In genomic region chr14:41993687-41994086, GRCh38 we compare ENCODE assay signal across 26 cellular contexts.
DNase-seq lines count a peak whose midpoint lies in the region; ATAC-seq and TF ChIP-seq lines count a peak whose summit lies in the region.
"Had no signal": no experiment of that assay in that cellular context is flagged by ENCODE, and none has a peak within 500 bp of the region (broad histone marks: within the 10 kb centered on the region; RNA-seq: fewer than 3 reads in every experiment).

No MANE protein-coding gene starts in this region.

- no peaks in the 10 kb centered on the region for H3K9me2 ChIP-seq in Karpas-422 (replicated peaks; ENCODE audit: insufficient read depth, low read length)

- H4K20me1 ChIP-seq in Karpas-422 (ENCODE audit: insufficient read depth, low read depth, low read length) (no peaks in the 10 kb centered on the region), OCI-LY3 (ENCODE audit: insufficient read depth, low read length) (no peaks in the 10 kb centered on the region)
- H4K20me1 ChIP-seq: BLaER1 had no signal

- TF ChIP-seq CTCF in OCI-LY3 (IDR thresholded peaks at IDR 0.05; ENCODE audit: low read depth, low read length) = no peak
- no peak for TF ChIP-seq CTCF in activated B cell treated with CpG ODN at 0.5 μM for 24 hours (IDR thresholded peaks at IDR 0.05)

- H3K4me1 ChIP-seq in Karpas-422 (ENCODE audit: low read length) = peaks cover 7% of the 10 kb centered on the region
- peaks cover 32% of the 10 kb centered on the region for H3K4me1 ChIP-seq in OCI-LY3 (ENCODE audit: low read length)
- H3K4me1 ChIP-seq: BE2C, BLaER1 had no signal

- peak; percentile 18 for ATAC-seq in activated B cell treated with CpG ODN at 0.5 μM for 24 hours (ENCODE audit: low read depth)
- no peak for ATAC-seq in GM19397 (IDR thresholded peaks at IDR 0.05; ENCODE audit: unreplicated experiment)
- ATAC-seq: GM12878 had no signal

- DNase-seq in Karpas-422 (no peak), MV-4-11 (lab: John Stamatoyannopoulos, UW) (peak; percentile 32), activated B cell treated with CpG ODN at 0.5 μM for 24 hours (no peak), HCEC 1CT (no peak), erythroblast (lab: John Stamatoyannopoulos, UW) (no peak), NCI-H226 (no peak)
- DNase-seq: 8988T; ACHN; BE2C; C1 segment of cervical spinal cord; CD4-positive, alpha-beta memory T cell; CD4-positive, CD25-positive, alpha-beta regulatory T cell; CD8-positive, alpha-beta memory T cell; COR-L47; DMS 273 treated with DMSO at 0.1 percent for 48 hours; DMS153; DMS53; DMS79; DND-41; EL; GDM1 had no signal

- no peaks in the 10 kb centered on the region for H3K27me3 Mint-ChIP-seq in activated B cell treated with CpG ODN at 0.5 μM for 24 hours
- H3K27me3 Mint-ChIP-seq: CD4-positive, alpha-beta memory T cell; CD4-positive, CD25-positive, alpha-beta regulatory T cell; CD8-positive, alpha-beta memory T cell had no signal

- H3K27me3 ChIP-seq in Karpas-422 (ENCODE audit: low read length) (no peaks in the 10 kb centered on the region), OCI-LY3 (ENCODE audit: low read depth, low read length) (no peaks in the 10 kb centered on the region)
- H3K27me3 ChIP-seq: BE2C, BLaER1 had no signal

- POLR2A ChIA-PET in activated B cell treated with CpG ODN at 0.5 μM for 24 hours (lab: Charles Lee) = no interaction called here

- H3K9ac ChIP-seq in Karpas-422 (ENCODE audit: low read length) = no peak overlapping the region
- no peak overlapping the region for H3K9ac ChIP-seq in OCI-LY3 (ENCODE audit: low read length)
- H3K9ac ChIP-seq: BLaER1 had no signal

- H3K4me3 Mint-ChIP-seq in activated B cell treated with CpG ODN at 0.5 μM for 24 hours = no peak overlapping the region
- H3K4me3 Mint-ChIP-seq: CD14-positive monocyte; CD4-positive, alpha-beta memory T cell; CD4-positive, CD25-positive, alpha-beta regulatory T cell; CD8-positive, alpha-beta memory T cell had no signal

- peaks cover 12% of the 10 kb centered on the region for H3K4me1 Mint-ChIP-seq in activated B cell treated with CpG ODN at 0.5 μM for 24 hours
- H3K4me1 Mint-ChIP-seq: CD14-positive monocyte; CD4-positive, alpha-beta memory T cell; CD4-positive, CD25-positive, alpha-beta regulatory T cell; CD8-positive, alpha-beta memory T cell had no signal

- CTCF ChIA-PET in activated B cell treated with CpG ODN at 0.5 μM for 24 hours (lab: Charles Lee) = no interaction called here

- H3K4me3 ChIP-seq in Karpas-422 (ENCODE audit: low read length) (no peak overlapping the region), OCI-LY3 (ENCODE audit: low read length) (no peak overlapping the region)
- H3K4me3 ChIP-seq: BLaER1, GM12878 had no signal

- no peak overlapping the region for H3K27ac ChIP-seq in Karpas-422 (ENCODE audit: low read length)
- H3K27ac ChIP-seq in OCI-LY3 (ENCODE audit: low read length) = no peak overlapping the region
- H3K27ac ChIP-seq: BLaER1 had no signal

- intact Hi-C loops in activated B cell treated with CpG ODN at 0.5 μM for 24 hours (cut with micrococcal nuclease) = no loop called here

- no peaks in the 10 kb centered on the region for H3K36me3 ChIP-seq in Karpas-422 (ENCODE audit: insufficient read depth, low read length)
- H3K36me3 ChIP-seq in OCI-LY3 (replicated peaks; ENCODE audit: low read depth, low read length) = no peaks in the 10 kb centered on the region
- H3K36me3 ChIP-seq: BE2C, BLaER1 had no signal

- TF ChIP-seq POLR2A in erythroblast (IDR thresholded peaks at IDR 0.05; ENCODE audit: low read length) = no peak

- no peak overlapping the region for H3K27ac Mint-ChIP-seq in activated B cell treated with CpG ODN at 0.5 μM for 24 hours
- H3K27ac Mint-ChIP-seq: CD14-positive monocyte; CD4-positive, alpha-beta memory T cell; CD4-positive, CD25-positive, alpha-beta regulatory T cell; CD8-positive, alpha-beta memory T cell had no signal

- H2AFZ ChIP-seq in Karpas-422 (ENCODE audit: low read length) (peak overlapping the region; percentile 33), OCI-LY3 (ENCODE audit: low read depth, low read length) (no peak overlapping the region)

- peaks cover 3% of the 10 kb centered on the region for H3K9me3 Mint-ChIP-seq in activated B cell treated with CpG ODN at 0.5 μM for 24 hours

- H3K36me3 Mint-ChIP-seq in activated B cell treated with CpG ODN at 0.5 μM for 24 hours (ENCODE audit: low read depth) = no peaks in the 10 kb centered on the region
- H3K36me3 Mint-ChIP-seq: CD14-positive monocyte; CD4-positive, alpha-beta memory T cell; CD4-positive, CD25-positive, alpha-beta regulatory T cell; CD8-positive, alpha-beta memory T cell had no signal

- H3K9me3 ChIP-seq in Karpas-422 (ENCODE audit: low read length) (no peaks in the 10 kb centered on the region), OCI-LY3 (ENCODE audit: insufficient read depth, low read length) (no peaks in the 10 kb centered on the region)
- H3K9me3 ChIP-seq: BE2C, BLaER1 had no signal

- H3K4me2 ChIP-seq in Karpas-422 (ENCODE audit: low read depth, low read length, poor library complexity, severe bottlenecking) = no peak overlapping the region
- 0 out of 2 replicates have a peak overlapping the region, but pooled peaks have one; percentile 2 for H3K4me2 ChIP-seq in OCI-LY3 (ENCODE audit: low read length)
- H3K4me2 ChIP-seq: BLaER1 had no signal

- H3K79me2 ChIP-seq in Karpas-422 (ENCODE audit: low read length) (no peaks in the 10 kb centered on the region), OCI-LY3 (ENCODE audit: low read length) (no peaks in the 10 kb centered on the region)
